ENCODE assay signal across 23 cellular contexts in the genomic region with DNA sequence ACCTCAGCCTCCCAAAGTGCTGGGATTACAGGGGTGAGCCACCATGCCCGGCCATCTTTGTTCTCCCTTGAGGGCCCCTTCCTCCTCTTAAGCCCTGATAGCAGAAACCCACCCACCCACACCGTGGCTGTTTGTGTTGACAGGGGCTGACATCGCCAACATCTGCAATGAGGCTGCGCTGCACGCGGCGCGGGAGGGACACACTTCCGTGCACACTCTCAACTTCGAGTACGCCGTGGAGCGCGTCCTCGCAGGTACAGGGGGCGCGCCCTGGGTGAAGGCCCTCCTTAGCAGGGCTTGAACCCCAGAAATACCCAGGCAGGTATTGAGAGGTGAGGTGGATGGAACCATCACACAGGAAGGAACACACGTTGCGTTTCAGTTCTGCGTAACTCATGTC. TPM values are rescaled to one million over a fixed set of nuclear protein-coding genes. Genes with fewer than 3 reads are reported as not detected.
"Had no signal": no experiment of that assay in that cellular context is flagged by ENCODE, and none has a peak within 500 bp of the region (broad histone marks: within the 10 kb centered on the region; RNA-seq: fewer than 3 reads in every experiment).

No MANE protein-coding gene starts in this region.

- DNase-seq: activated CD4-positive, alpha-beta T cell treated with anti-CD3 and anti-CD28 coated beads, Interleukin-2, amount 50 U/mL, for 1 hour; activated gamma-delta T cell treated with Interleukin-2 at 50 U/mL for 16 hours; amygdala; caudate nucleus; head of caudate nucleus; hippocampal formation; kidney; left colon; mammary epithelial cell; naive B cell; occipital lobe; right cardiac atrium; stimulated activated CD4-positive, alpha-beta T cell treated with anti-CD3 and anti-CD28 coated beads, Interleukin-15, amount 100 ng/mL, for 24 hours; stimulated activated naive CD4-positive, alpha-beta T cell; T-helper 1 cell; trophoblast cell had no signal

- FAIRE-seq: endothelial cell of umbilical vein, kidney, urothelium cell line had no signal

- H3K4me1 Mint-ChIP-seq: mesothelial cell of epicardium, neural crest cell had no signal

- H3K9me3 ChIP-seq: gastroesophageal sphincter, thoracic aorta had no signal

- H3K27ac Mint-ChIP-seq: mesothelial cell of epicardium had no signal

- H3K9me3 Mint-ChIP-seq: mesothelial cell of epicardium, naive B cell, neural crest cell had no signal

- H3K27me3 ChIP-seq: gastroesophageal sphincter had no signal

- H3K27ac ChIP-seq: gastroesophageal sphincter, parathyroid adenoma, thoracic aorta had no signal

- H3K9ac ChIP-seq: parathyroid adenoma had no signal

- H3K4me1 ChIP-seq: gastroesophageal sphincter, parathyroid adenoma had no signal

- H3K4me3 ChIP-seq: gastroesophageal sphincter, thoracic aorta had no signal

- H2AFZ ChIP-seq: parathyroid adenoma had no signal

- H3K27me3 Mint-ChIP-seq: naive B cell had no signal

- ATAC-seq: gastroesophageal sphincter, left colon, right cardiac atrium had no signal

- H3K4me3 Mint-ChIP-seq: mesothelial cell of epicardium, naive B cell, neural crest cell had no signal

RNA-seq across cellular contexts. Expression of gene CPNE7, which starts 27.7 kb away (rescaled TPM):
- total RNA-seq: right cardiac atrium, thoracic aorta had no signal
- polyA plus RNA-seq: right cardiac atrium had no signal
